ENCODE assay signal across 8 cellular contexts in the genomic region with DNA sequence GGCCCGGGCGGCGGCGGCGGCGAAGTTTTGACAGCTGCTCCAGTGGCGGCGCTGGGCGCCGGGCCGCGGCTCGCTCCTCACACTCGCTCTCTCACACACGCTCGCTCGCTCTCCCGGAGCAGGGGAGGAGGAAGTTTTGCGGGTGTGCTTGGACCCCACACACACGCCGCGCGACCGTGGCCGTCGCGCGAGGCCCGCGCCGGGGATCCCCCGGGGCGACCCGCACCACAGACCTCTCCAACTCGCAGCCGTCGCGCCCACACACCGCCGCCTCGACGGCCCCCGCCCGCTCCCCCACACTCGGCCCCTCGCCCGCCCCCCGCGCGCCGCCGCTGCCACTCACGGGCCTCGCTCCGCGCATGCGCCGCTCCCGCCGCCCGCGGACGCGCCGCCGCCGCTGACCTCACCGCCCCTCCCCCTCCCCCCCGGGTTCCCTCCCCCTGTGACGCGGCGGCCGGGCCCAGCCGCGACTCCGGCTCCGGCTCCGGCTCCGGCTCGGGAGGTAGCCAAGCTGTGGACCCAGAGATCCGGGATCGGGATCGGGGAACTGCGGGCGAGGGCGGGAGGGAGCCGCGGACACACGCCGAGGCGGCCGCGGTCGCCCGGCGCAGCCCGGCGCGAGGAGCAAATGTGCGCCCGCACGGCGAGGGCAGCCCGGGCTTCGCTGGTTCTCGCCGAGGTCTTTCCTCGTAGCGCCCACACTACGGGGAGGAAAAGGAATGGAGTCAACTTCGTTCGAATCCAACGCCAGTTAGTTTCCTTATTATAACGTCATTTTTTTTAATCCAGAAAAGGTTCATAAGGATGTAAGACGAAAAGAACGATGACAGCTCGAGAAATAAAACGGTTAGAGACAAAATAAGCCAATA. TPM values are rescaled to one million over a fixed set of nuclear protein-coding genes. Genes with fewer than 3 reads are reported as not detected.
DNase-seq lines count a peak whose midpoint lies in the region; TF ChIP-seq lines count a peak whose summit lies in the region.

No MANE protein-coding gene starts in this region.

- H3F3A ChIP-seq in MM.1S (ENCODE audit: insufficient read depth, low read length): peaks cover 24% of the 10 kb centered on the region

- in situ Hi-C loops in G401 (cut with HindIII; ENCODE audit: low sequenced_read_pairs): no loop called here
- in situ Hi-C loops in SK-MEL-5 (cut with HindIII; ENCODE audit: low pct_unique_long_range_greater_than_20kb, low sequenced_read_pairs): no loop called here

- peak overlapping the region; percentile 67 for H3K4me3 ChIP-seq in MM.1S (ENCODE audit: low read length)

- peak overlapping the region; percentile 49 for H3K9ac ChIP-seq in H9 (ENCODE audit: extremely low read depth, insufficient read length, low read length)
- peak overlapping the region; percentile 90 for H3K9ac ChIP-seq in MM.1S (ENCODE audit: low read length)

- peak overlapping the region; percentile 72 to 87 for H3K4me3 Mint-ChIP-seq in H9
- peak overlapping the region; percentile 76 for H3K4me3 Mint-ChIP-seq in activated naive CD4-positive, alpha-beta T cell treated with anti-CD3 and anti-CD28 coated beads, Interleukin-2, amount 10 ng/mL, durations not matched to agents 7 days and 5 days

- H3K18ac ChIP-seq in H9 (ENCODE audit: insufficient read length, low read depth, low read length): no peak overlapping the region

- H4K91ac ChIP-seq in H9 (ENCODE audit: insufficient read length, low read depth, low read length): no peak overlapping the region

- H3K27me3 Mint-ChIP-seq in H9 (ENCODE audit: low read depth): peaks cover 13% of the 10 kb centered on the region
- H3K27me3 Mint-ChIP-seq in activated naive CD4-positive, alpha-beta T cell treated with anti-CD3 and anti-CD28 coated beads, Interleukin-2, amount 10 ng/mL, durations not matched to agents 7 days and 5 days: peaks cover 9% of the 10 kb centered on the region

- no peak overlapping the region for H2BK120ac ChIP-seq in H9 (ENCODE audit: low read depth, low read length, poor library complexity, severe bottlenecking)

- no peaks in the 10 kb centered on the region for H3K9me3 Mint-ChIP-seq in H9
- no peaks in the 10 kb centered on the region for H3K9me3 Mint-ChIP-seq in activated naive CD4-positive, alpha-beta T cell treated with anti-CD3 and anti-CD28 coated beads, Interleukin-2, amount 10 ng/mL, durations not matched to agents 7 days and 5 days

- H2BK5ac ChIP-seq in H9 (ENCODE audit: insufficient read length, low read length): no peak overlapping the region

- no peak overlapping the region for H4K5ac ChIP-seq in H9 (ENCODE audit: insufficient read length, low read depth, low read length)

- H3K79me2 ChIP-seq in H9 (ENCODE audit: insufficient read depth, low read length) (peaks cover 11% of the 10 kb centered on the region; the same call in 1 of the 2 replicates), MM.1S (ENCODE audit: low read length) (peaks cover 40% of the 10 kb centered on the region)

- no peak overlapping the region for H2BK20ac ChIP-seq in H9 (ENCODE audit: low read depth, low read length, poor library complexity, severe bottlenecking)

- H2BK12ac ChIP-seq in H9 (ENCODE audit: insufficient read length, low read depth, low read length): no peak overlapping the region

- H4K8ac ChIP-seq in H9 (replicated peaks; ENCODE audit: insufficient read length, low read depth, low read length): no peak overlapping the region

- no CpG with 5 or more reads among the region's 118 CpGs for WGBS in H9 (ENCODE audit: extremely low coverage, insufficient read length, low lambda C conversion rate)

- H3K36me3 Mint-ChIP-seq in H9 (ENCODE audit: insufficient read depth in 1 of 3, low read depth in 3 of 3): no peaks in the 10 kb centered on the region; a peak in 1 of 7 replicates
- peaks cover 4% of the 10 kb centered on the region for H3K36me3 Mint-ChIP-seq in activated naive CD4-positive, alpha-beta T cell treated with anti-CD3 and anti-CD28 coated beads, Interleukin-2, amount 10 ng/mL, durations not matched to agents 7 days and 5 days

- H3K4me1 Mint-ChIP-seq in H9: peaks cover 24 to 35% of the 10 kb centered on the region in 2 experiments
- peaks cover 23% of the 10 kb centered on the region for H3K4me1 Mint-ChIP-seq in activated naive CD4-positive, alpha-beta T cell treated with anti-CD3 and anti-CD28 coated beads, Interleukin-2, amount 10 ng/mL, durations not matched to agents 7 days and 5 days

- no peaks in the 10 kb centered on the region for H3K36me3 ChIP-seq in MM.1S (replicated peaks; ENCODE audit: insufficient read depth, low read length)

- CTCF ChIA-PET in activated naive CD4-positive, alpha-beta T cell treated with anti-CD3 and anti-CD28 coated beads, Interleukin-2, amount 10 ng/mL, durations not matched to agents 7 days and 5 days (lab: Charles Lee): no interaction called here

- no peak overlapping the region for H2AK5ac ChIP-seq in H9 (ENCODE audit: insufficient read length, low read length)

- H3K4me2 ChIP-seq in H9 (ENCODE audit: insufficient read depth, insufficient read length, low read length) (peak overlapping the region; percentile 30), MM.1S (ENCODE audit: low read depth, low read length) (peak overlapping the region; percentile 89)

- H2BK15ac ChIP-seq in H9 (ENCODE audit: low read depth, low read length): no peak overlapping the region

- peaks cover 6% of the 10 kb centered on the region for H3K23me2 ChIP-seq in H9 (ENCODE audit: insufficient read length, low read depth, low read length, poor library complexity, severe bottlenecking)

- no peaks in the 10 kb centered on the region for H4K20me1 ChIP-seq in H9 (ENCODE audit: control insufficient read depth, insufficient read depth, insufficient read length)
- peaks cover 8% of the 10 kb centered on the region; the same call in 1 of the 2 replicates for H4K20me1 ChIP-seq in MM.1S (ENCODE audit: insufficient read depth, low read length)

- H3K27ac Mint-ChIP-seq in H9: no peak overlapping the region
- H3K27ac Mint-ChIP-seq in activated naive CD4-positive, alpha-beta T cell treated with anti-CD3 and anti-CD28 coated beads, Interleukin-2, amount 10 ng/mL, durations not matched to agents 7 days and 5 days: peak overlapping the region; percentile 93

- no peaks in the 10 kb centered on the region; the same call in 1 of the 2 replicates for H3K4me1 ChIP-seq in H9 (ENCODE audit: insufficient read depth, low read length)
- H3K4me1 ChIP-seq in MM.1S (ENCODE audit: low read length): peaks cover 15% of the 10 kb centered on the region

- peaks cover 2% of the 10 kb centered on the region for H3K79me1 ChIP-seq in H9 (ENCODE audit: insufficient read depth, low read depth, low read length, poor library complexity, severe bottlenecking)

- no peak overlapping the region for H3T11ph ChIP-seq in H9 (ENCODE audit: low read length)

- DNase-seq in G401 (ENCODE audit: low spot score) (peak; percentile 90), H9 (peak; percentile 93), MM.1S (peak; percentile 97), SK-MEL-5 (ENCODE audit: low read depth, low spot score) (peak; percentile 94), germinal center (ENCODE audit: low spot score) (peak; percentile 94), nucleus accumbens (lab: John Stamatoyannopoulos, UW) (peak; percentile 28 to 94 (median 88)), superior temporal gyrus (ENCODE audit: extremely low spot score) (peak; percentile 89)
- DNase-seq in activated naive CD4-positive, alpha-beta T cell treated with anti-CD3 and anti-CD28 coated beads, Interleukin-2, amount 10 ng/mL, durations not matched to agents 7 days and 5 days: peak; percentile 89

- no peak overlapping the region for H2AFZ ChIP-seq in H9 (ENCODE audit: low read length)
- H2AFZ ChIP-seq in MM.1S (ENCODE audit: low read length): peak overlapping the region; percentile 59

- no peaks in the 10 kb centered on the region for H3K9me2 ChIP-seq in MM.1S (replicated peaks; ENCODE audit: insufficient read depth, low read length)

- no peak overlapping the region for H3K56ac ChIP-seq in H9 (ENCODE audit: insufficient read length, low read depth, low read length)

- TF ChIP-seq CTCF in H9 (conservative IDR thresholded peaks at IDR 0.05) (no peak), MM.1S (IDR thresholded peaks at IDR 0.05; ENCODE audit: low read length) (no peak)

- no peak overlapping the region for H3K23ac ChIP-seq in H9 (ENCODE audit: insufficient read length, low read depth, low read length)

- H3K27me3 ChIP-seq in H9 (ENCODE audit: insufficient read depth, low read length) (no peaks in the 10 kb centered on the region), MM.1S (replicated peaks; ENCODE audit: insufficient read depth, low read length) (no peaks in the 10 kb centered on the region)

- H3K9me3 ChIP-seq in H9 (ENCODE audit: control insufficient read depth, low read depth, low read length) (no peaks in the 10 kb centered on the region), MM.1S (replicated peaks; ENCODE audit: insufficient read depth, low read length) (no peaks in the 10 kb centered on the region)

- H3K4ac ChIP-seq in H9 (ENCODE audit: low read depth, low read length): no peak overlapping the region

- no peak overlapping the region for H3K14ac ChIP-seq in H9 (ENCODE audit: insufficient read depth, low read length)

- H3K27ac ChIP-seq in H9 (ENCODE audit: insufficient read length, low read depth, low read length) (no peak overlapping the region), MM.1S (ENCODE audit: low read length) (peak overlapping the region; percentile 91; the same call in 1 of the 2 replicates)

RNA-seq across cellular contexts. Expression of a gene that starts 0.7 kb away (rescaled TPM):
- total RNA-seq in G401 (2014; rRNA removed; shearing (Covaris generic)): 6.2 and 25.9 TPM in 2 replicates
- total RNA-seq in H9 (2021): 32.2 and 33.0 TPM in 2 replicates
- 14.6 and 15.6 TPM in 2 replicates for total RNA-seq in SK-MEL-5 (2014; rRNA removed; shearing (Covaris generic))
- polyA plus RNA-seq in SK-MEL-5 (2015; cell fraction: cytosol; rRNA removed): 20.7 TPM in 2 replicates
- polyA plus RNA-seq in SK-MEL-5 (2015; cell fraction: nucleus; rRNA removed): 29.3 and 30.4 TPM in 2 replicates
